ENCODE assay signal across 16 cellular contexts in genomic region chr21:14900058-14900457, GRCh38.
DNase-seq lines count a peak whose midpoint lies in the region; ATAC-seq and TF ChIP-seq lines count a peak whose summit lies in the region.
"Had no signal": no experiment of that assay in that cellular context is flagged by ENCODE, and none has a peak within 500 bp of the region (broad histone marks: within the 10 kb centered on the region; RNA-seq: fewer than 3 reads in every experiment).

No MANE protein-coding gene starts in this region.

- peaks cover 26% of the 10 kb centered on the region for H3K4me1 Mint-ChIP-seq in activated CD8-positive, alpha-beta T cell treated with anti-CD3 and anti-CD28 coated beads for 36 hours (ENCODE audit: low read depth)
- H3K4me1 Mint-ChIP-seq in activated CD8-positive, alpha-beta T cell treated with anti-CD3 and anti-CD28 coated beads, Interleukin-2, amount 10 ng/mL, durations not matched to agents 7 days and 5 days (ENCODE audit: low read depth): peaks cover 9% of the 10 kb centered on the region
- peaks cover 21 to 36% of the 10 kb centered on the region in 2 donors for H3K4me1 Mint-ChIP-seq in stimulated activated naive B cell treated with anti-CD40 and anti-IgM and Interleukin-4, amounts not matched to agents 10 μg/mL and 1 μg/mL and 100 μg/mL, for 72 hours

- H3K27me3 ChIP-seq in RWPE2 (ENCODE audit: insufficient read depth, poor library complexity, severe bottlenecking) (no peaks in the 10 kb centered on the region), foreskin keratinocyte (no peaks in the 10 kb centered on the region)
- H3K27me3 ChIP-seq: cardiac muscle cell, tibial nerve had no signal

- H3K4me1 ChIP-seq in RWPE2 (ENCODE audit: insufficient read depth, poor library complexity, severe bottlenecking) (peaks cover 17% of the 10 kb centered on the region), foreskin keratinocyte (peaks cover 20% of the 10 kb centered on the region)
- H3K4me1 ChIP-seq: tibial nerve had no signal

- intact Hi-C loops in activated CD8-positive, alpha-beta T cell treated with anti-CD3 and anti-CD28 coated beads for 36 hours (cut with micrococcal nuclease): no loop called here

- POLR2A ChIA-PET in activated CD8-positive, alpha-beta T cell treated with anti-CD3 and anti-CD28 coated beads for 36 hours (lab: Charles Lee): no interaction called here
- POLR2A ChIA-PET in activated CD8-positive, alpha-beta T cell treated with anti-CD3 and anti-CD28 coated beads, Interleukin-2, amount 10 ng/mL, durations not matched to agents 7 days and 5 days (lab: Charles Lee): no interaction called here

- CTCF ChIA-PET in activated CD8-positive, alpha-beta T cell treated with anti-CD3 and anti-CD28 coated beads for 36 hours (lab: Charles Lee): no interaction called here
- CTCF ChIA-PET in activated CD8-positive, alpha-beta T cell treated with anti-CD3 and anti-CD28 coated beads, Interleukin-2, amount 10 ng/mL, durations not matched to agents 7 days and 5 days (lab: Charles Lee): no interaction called here

- DNase-seq in activated CD8-positive, alpha-beta T cell treated with anti-CD3 and anti-CD28 coated beads for 36 hours: no peak
- DNase-seq in activated CD8-positive, alpha-beta T cell treated with anti-CD3 and anti-CD28 coated beads, Interleukin-2, amount 10 ng/mL, durations not matched to agents 7 days and 5 days: no peak
- DNase-seq in RWPE2 (ENCODE audit: low spot score) (no peak), foreskin keratinocyte (peak; percentile 72 to 84), cerebellar cortex (ENCODE audit: low spot score) (no peak)
- no peak for DNase-seq in stimulated activated naive B cell treated with anti-CD40 and anti-IgM and Interleukin-4, amounts not matched to agents 10 μg/mL and 1 μg/mL and 100 μg/mL, for 72 hours
- no peak for DNase-seq in stimulated activated CD4-positive, alpha-beta T cell treated with anti-CD3 and anti-CD28 coated beads, Interleukin-4, amount 100 ng/mL, for 24 hours
- DNase-seq: activated CD8-positive, alpha-beta memory T cell treated with anti-CD3 and anti-CD28 coated beads for 24 hours; activated naive CD4-positive, alpha-beta T cell treated with anti-CD3 and anti-CD28 coated beads for 36 hours; erythroblast; NCI-H1417; NCI-H524 treated with DMSO at 0.1 percent for 48 hours; SIG-M5 had no signal

- no peaks in the 10 kb centered on the region for H3K9me3 ChIP-seq in RWPE2 (ENCODE audit: severe bottlenecking)
- H3K9me3 ChIP-seq: tibial nerve had no signal

- H3K4me3 ChIP-seq in RWPE2 (ENCODE audit: severe bottlenecking): no peak overlapping the region
- H3K4me3 ChIP-seq: cardiac muscle cell, tibial nerve had no signal

- peak overlapping the region; percentile 52 for H3K27ac Mint-ChIP-seq in activated CD8-positive, alpha-beta T cell treated with anti-CD3 and anti-CD28 coated beads for 36 hours
- H3K27ac Mint-ChIP-seq in activated CD8-positive, alpha-beta T cell treated with anti-CD3 and anti-CD28 coated beads, Interleukin-2, amount 10 ng/mL, durations not matched to agents 7 days and 5 days: no peak overlapping the region
- peak overlapping the region; percentile 86 for H3K27ac Mint-ChIP-seq in stimulated activated naive B cell treated with anti-CD40 and anti-IgM and Interleukin-4, amounts not matched to agents 10 μg/mL and 1 μg/mL and 100 μg/mL, for 72 hours
- H3K27ac Mint-ChIP-seq: activated naive CD4-positive, alpha-beta T cell treated with anti-CD3 and anti-CD28 coated beads for 36 hours had no signal

- no peaks in the 10 kb centered on the region for H3K36me3 Mint-ChIP-seq in activated CD8-positive, alpha-beta T cell treated with anti-CD3 and anti-CD28 coated beads for 36 hours (ENCODE audit: low read depth)
- H3K36me3 Mint-ChIP-seq in activated CD8-positive, alpha-beta T cell treated with anti-CD3 and anti-CD28 coated beads, Interleukin-2, amount 10 ng/mL, durations not matched to agents 7 days and 5 days (ENCODE audit: low read depth): no peaks in the 10 kb centered on the region
- peaks cover 4 to 13% of the 10 kb centered on the region in 2 donors for H3K36me3 Mint-ChIP-seq in stimulated activated naive B cell treated with anti-CD40 and anti-IgM and Interleukin-4, amounts not matched to agents 10 μg/mL and 1 μg/mL and 100 μg/mL, for 72 hours

- no peak overlapping the region for H3K27ac ChIP-seq in RWPE2 (ENCODE audit: poor library complexity, severe bottlenecking)
- H3K27ac ChIP-seq in foreskin keratinocyte: peak overlapping the region; percentile 54
- H3K27ac ChIP-seq: cardiac muscle cell, tibial nerve had no signal

- ATAC-seq in activated CD8-positive, alpha-beta T cell treated with anti-CD3 and anti-CD28 coated beads for 36 hours: no peak
- ATAC-seq in activated CD8-positive, alpha-beta T cell treated with anti-CD3 and anti-CD28 coated beads, Interleukin-2, amount 10 ng/mL, durations not matched to agents 7 days and 5 days: no peak
- ATAC-seq in RWPE2 (ENCODE audit: low read depth) (peak; percentile 68), foreskin keratinocyte (peak; percentile 83), GM21367 (IDR thresholded peaks at IDR 0.05; ENCODE audit: unreplicated experiment) (no peak)
- no peak for ATAC-seq in stimulated activated naive B cell treated with anti-CD40 and anti-IgM and Interleukin-4, amounts not matched to agents 10 μg/mL and 1 μg/mL and 100 μg/mL, for 72 hours (replicated peaks)

- no peaks in the 10 kb centered on the region for H3K27me3 Mint-ChIP-seq in activated CD8-positive, alpha-beta T cell treated with anti-CD3 and anti-CD28 coated beads for 36 hours
- H3K27me3 Mint-ChIP-seq in activated CD8-positive, alpha-beta T cell treated with anti-CD3 and anti-CD28 coated beads, Interleukin-2, amount 10 ng/mL, durations not matched to agents 7 days and 5 days (ENCODE audit: low read depth): no peaks in the 10 kb centered on the region
- no peaks in the 10 kb centered on the region for H3K27me3 Mint-ChIP-seq in stimulated activated naive B cell treated with anti-CD40 and anti-IgM and Interleukin-4, amounts not matched to agents 10 μg/mL and 1 μg/mL and 100 μg/mL, for 72 hours

- H3K4me3 Mint-ChIP-seq in activated CD8-positive, alpha-beta T cell treated with anti-CD3 and anti-CD28 coated beads for 36 hours: no peak overlapping the region
- H3K4me3 Mint-ChIP-seq in activated CD8-positive, alpha-beta T cell treated with anti-CD3 and anti-CD28 coated beads, Interleukin-2, amount 10 ng/mL, durations not matched to agents 7 days and 5 days: no peak overlapping the region
- H3K4me3 Mint-ChIP-seq in stimulated activated naive B cell treated with anti-CD40 and anti-IgM and Interleukin-4, amounts not matched to agents 10 μg/mL and 1 μg/mL and 100 μg/mL, for 72 hours: no peak overlapping the region
- H3K4me3 Mint-ChIP-seq: activated naive CD4-positive, alpha-beta T cell treated with anti-CD3 and anti-CD28 coated beads for 36 hours had no signal

- TF ChIP-seq CTCF in activated CD8-positive, alpha-beta T cell treated with anti-CD3 and anti-CD28 coated beads for 36 hours (IDR thresholded peaks at IDR 0.05): no peak
- no peak for TF ChIP-seq CTCF in RWPE2 (IDR thresholded peaks at IDR 0.05; ENCODE audit: poor library complexity, severe bottlenecking)
- TF ChIP-seq CTCF in foreskin keratinocyte (conservative IDR thresholded peaks at IDR 0.05): no peak

- no peaks in the 10 kb centered on the region for H3K9me3 Mint-ChIP-seq in activated CD8-positive, alpha-beta T cell treated with anti-CD3 and anti-CD28 coated beads for 36 hours
- H3K9me3 Mint-ChIP-seq in activated CD8-positive, alpha-beta T cell treated with anti-CD3 and anti-CD28 coated beads, Interleukin-2, amount 10 ng/mL, durations not matched to agents 7 days and 5 days (ENCODE audit: insufficient read depth): peaks cover 2% of the 10 kb centered on the region
- peaks cover 0 to 2% of the 10 kb centered on the region in 2 donors for H3K9me3 Mint-ChIP-seq in stimulated activated naive B cell treated with anti-CD40 and anti-IgM and Interleukin-4, amounts not matched to agents 10 μg/mL and 1 μg/mL and 100 μg/mL, for 72 hours
- H3K9me3 Mint-ChIP-seq: activated naive CD4-positive, alpha-beta T cell treated with anti-CD3 and anti-CD28 coated beads for 36 hours had no signal

- H3K36me3 ChIP-seq in RWPE2 (ENCODE audit: low read depth): no peaks in the 10 kb centered on the region
- H3K36me3 ChIP-seq: cardiac muscle cell, tibial nerve had no signal

Comparison
In these comparisons a context has a peak if more than half of its experiments do, and no peak if none do; other contexts are left out.
1. ATAC-seq: peak in RWPE2 (single experiment) and foreskin keratinocyte (single experiment); none in activated CD8-positive, alpha-beta T cell treated with anti-CD3 and anti-CD28 coated beads for 36 hours (single experiment), activated CD8-positive, alpha-beta T cell treated with anti-CD3 and anti-CD28 coated beads, Interleukin-2, amount 10 ng/mL, durations not matched to agents 7 days and 5 days (single experiment), stimulated activated naive B cell treated with anti-CD40 and anti-IgM and Interleukin-4, amounts not matched to agents 10 μg/mL and 1 μg/mL and 100 μg/mL, for 72 hours (0 of 2) and GM21367 (single experiment).
2. DNase-seq: peak in foreskin keratinocyte (2 of 2); none in activated CD8-positive, alpha-beta T cell treated with anti-CD3 and anti-CD28 coated beads for 36 hours (single experiment), activated CD8-positive, alpha-beta T cell treated with anti-CD3 and anti-CD28 coated beads, Interleukin-2, amount 10 ng/mL, durations not matched to agents 7 days and 5 days (single experiment), RWPE2 (single experiment), stimulated activated naive B cell treated with anti-CD40 and anti-IgM and Interleukin-4, amounts not matched to agents 10 μg/mL and 1 μg/mL and 100 μg/mL, for 72 hours (single experiment), cerebellar cortex (single experiment) and stimulated activated CD4-positive, alpha-beta T cell treated with anti-CD3 and anti-CD28 coated beads, Interleukin-4, amount 100 ng/mL, for 24 hours (single experiment).